ENCODE assay signal across 15 cellular contexts in genomic region chr2:172446524-172447063, GRCh38. TPM values are rescaled to one million over a fixed set of nuclear protein-coding genes. Genes with fewer than 3 reads are reported as not detected.
DNase-seq lines count a peak whose midpoint lies in the region; TF ChIP-seq lines count a peak whose summit lies in the region.
"Had no signal": no experiment of that assay in that cellular context is flagged by ENCODE, and none has a peak within 500 bp of the region (broad histone marks: within the 10 kb centered on the region; RNA-seq: fewer than 3 reads in every experiment).

No MANE protein-coding gene starts in this region.

- H3K4me1 ChIP-seq in colonic mucosa (peaks cover 4% of the 10 kb centered on the region), prostate gland (replicated peaks) (peaks cover 9% of the 10 kb centered on the region)

- H3K36me3 ChIP-seq in colonic mucosa (no peaks in the 10 kb centered on the region), prostate gland (no peaks in the 10 kb centered on the region)
- H3K36me3 ChIP-seq: HAP-1, lower lobe of right lung, neutrophil, suprapubic skin had no signal

- TF ChIP-seq CTCF in colonic mucosa (IDR thresholded peaks at IDR 0.05): no peak
- TF ChIP-seq CTCF in prostate gland (IDR thresholded peaks at IDR 0.05): no peak

- H3K27me3 ChIP-seq in colonic mucosa (no peaks in the 10 kb centered on the region), prostate gland (replicated peaks; ENCODE audit: insufficient read depth) (no peaks in the 10 kb centered on the region)
- H3K27me3 ChIP-seq: neutrophil, suprapubic skin had no signal

- intact Hi-C loops in colonic mucosa (cut with DNase I) (no loop called here), prostate gland (cut with DNase I) (loop anchor here (5.0 kb wide), 1 partner anchor 254 kb away; no protein-coding TSS in a partner anchor)

- TF ChIP-seq POLR2A in prostate gland (IDR thresholded peaks at IDR 0.05): no peak

- DNase-seq in NOMO-1 treated with DMSO at 0.1 percent for 48 hours (lab: John Stamatoyannopoulos, UW; ENCODE audit: unreplicated experiment) (peak; percentile 16), NOMO-1 treated with dmso at 0.1 percent for 144 hours (lab: John Stamatoyannopoulos, UW; ENCODE audit: unreplicated experiment) (no peak), OCI-M1 (lab: John Stamatoyannopoulos, UW) (peak; percentile 19), colonic mucosa (no peak), prostate gland (ENCODE audit: low spot score) (no peak), NCI-H146 treated with DMSO at 0.1 percent for 48 hours (lab: John Stamatoyannopoulos, UW; ENCODE audit: unreplicated experiment) (no peak), GM19240 (ENCODE audit: insufficient read length, low spot score) (no peak), glomerular visceral epithelial cell (ENCODE audit: extremely low spot score) (no peak)
- DNase-seq: Caco-2, lower lobe of right lung, NCI-H1092, NCI-H2227 treated with DMSO at 0.1 percent for 48 hours had no signal

- no peak overlapping the region for H3K9ac ChIP-seq in colonic mucosa (ENCODE audit: low read depth in 2 of 2, low read length in 2 of 2)

- 77% methylated on average over 6 of the region's 6 CpGs for WGBS in prostate gland

- H3K9me3 ChIP-seq in colonic mucosa (no peaks in the 10 kb centered on the region), prostate gland (no peaks in the 10 kb centered on the region)
- H3K9me3 ChIP-seq: Caco-2, HAP-1, lower lobe of right lung, neutrophil, suprapubic skin had no signal

- H3K4me3 ChIP-seq in colonic mucosa (no peak overlapping the region), prostate gland (no peak overlapping the region)
- H3K4me3 ChIP-seq: HAP-1, lower lobe of right lung, suprapubic skin had no signal

- peak overlapping the region; percentile 56 for H3K27ac ChIP-seq in colonic mucosa
- peak overlapping the region; percentile 22 to 78 for H3K27ac ChIP-seq in prostate gland
- H3K27ac ChIP-seq: lower lobe of right lung, neutrophil, suprapubic skin had no signal

RNA-seq across cellular contexts. Expression of gene ITGA6, which starts 19.2 kb away (rescaled TPM):
- total RNA-seq in colonic mucosa (100 to 1,000 TPM; 174 to 186 TPM), prostate gland (100 to 1,000 TPM in 1 of 2 donors, 10 to 100 TPM in 1; 71.7 to 249 TPM)

Comparison
In these comparisons a context has a peak if more than half of its experiments do, and no peak if none do; other contexts are left out.
1. DNase-seq: peak in NOMO-1 treated with DMSO at 0.1 percent for 48 hours (single experiment) and OCI-M1 (single experiment); none in NOMO-1 treated with dmso at 0.1 percent for 144 hours (single experiment), colonic mucosa (single experiment), prostate gland (single experiment), NCI-H146 treated with DMSO at 0.1 percent for 48 hours (single experiment), GM19240 (single experiment) and glomerular visceral epithelial cell (single experiment).